ENCODE assay signal across 31 cellular contexts in the genomic region with DNA sequence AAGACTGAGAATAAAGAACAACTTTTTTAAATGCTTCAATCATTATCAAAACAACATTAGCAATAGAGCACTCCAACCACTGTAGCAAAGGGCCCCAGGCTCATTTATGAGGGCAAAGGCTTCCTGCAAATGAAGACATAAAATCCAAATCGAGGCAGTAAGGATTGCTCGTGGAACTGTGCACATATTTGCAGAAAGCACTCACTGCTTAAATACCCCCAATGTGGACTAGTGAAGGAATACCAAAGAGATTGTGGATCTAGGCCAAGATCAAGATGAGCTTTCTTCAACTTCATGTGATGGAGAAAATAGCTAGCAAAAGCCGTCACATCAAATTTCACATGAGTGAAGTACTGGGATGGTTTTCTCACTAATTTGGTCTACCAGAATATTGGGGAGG. TPM values are rescaled to one million over a fixed set of nuclear protein-coding genes. Genes with fewer than 3 reads are reported as not detected.
"Had no signal": no experiment of that assay in that cellular context is flagged by ENCODE, and none has a peak within 500 bp of the region (broad histone marks: within the 10 kb centered on the region; RNA-seq: fewer than 3 reads in every experiment).

No MANE protein-coding gene starts in this region.

- FAIRE-seq: endometrium, endothelial cell of umbilical vein, frontal cortex had no signal

- H3K4me1 ChIP-seq: colonic mucosa, esophagus muscularis mucosa, esophagus squamous epithelium, foreskin keratinocyte, gastrocnemius medialis, gastroesophageal sphincter, heart left ventricle, heart right ventricle had no signal

- H3K4me3 ChIP-seq: colonic mucosa, coronary artery, dorsolateral prefrontal cortex, esophagus muscularis mucosa, esophagus squamous epithelium, gastrocnemius medialis, gastroesophageal sphincter, heart left ventricle, heart right ventricle had no signal

- H3K27ac ChIP-seq: colonic mucosa, coronary artery, dorsolateral prefrontal cortex, epithelial cell of prostate, esophagus muscularis mucosa, esophagus squamous epithelium, foreskin keratinocyte, gastrocnemius medialis, gastroesophageal sphincter, heart left ventricle, heart right ventricle had no signal

- ATAC-seq: effector memory CD8-positive, alpha-beta T cell; esophagus mucosa; foreskin keratinocyte; gastrocnemius medialis; gastroesophageal sphincter; heart left ventricle; heart right ventricle had no signal

- H3K9me3 ChIP-seq: colonic mucosa, esophagus squamous epithelium, gastrocnemius medialis, gastroesophageal sphincter, heart left ventricle, heart right ventricle had no signal

- DNase-seq: colonic mucosa; cortex of kidney; dermis blood vessel endothelial cell; dorsolateral prefrontal cortex; effector CD4-positive, alpha-beta T cell; effector CD8-positive, alpha-beta T cell; effector memory CD4-positive, alpha-beta T cell; effector memory CD8-positive, alpha-beta T cell; endodermal cell; erythroblast; esophagus squamous epithelium; foreskin fibroblast; foreskin keratinocyte; foreskin melanocyte; gastrocnemius medialis; glutamatergic neuron; head of caudate nucleus; heart left ventricle; heart right ventricle had no signal

- H3K9me3 Mint-ChIP-seq: dendritic cell treated with granulocyte-macrophage colony-stimulating factor and Interleukin-4, amounts not matched to agents 40 ng/mL and 50 ng/mL, for 4 days had no signal

- H3K4me3 Mint-ChIP-seq: dendritic cell treated with granulocyte-macrophage colony-stimulating factor and Interleukin-4, amounts not matched to agents 40 ng/mL and 50 ng/mL, for 4 days; effector memory CD8-positive, alpha-beta T cell; endodermal cell had no signal

- H3K36me3 ChIP-seq: colonic mucosa, esophagus muscularis mucosa, esophagus squamous epithelium, gastrocnemius medialis, gastroesophageal sphincter, heart left ventricle, heart right ventricle had no signal

- H3K27me3 ChIP-seq: colonic mucosa, esophagus squamous epithelium, foreskin keratinocyte, gastrocnemius medialis, gastroesophageal sphincter had no signal

- H3K27ac Mint-ChIP-seq: dendritic cell treated with granulocyte-macrophage colony-stimulating factor and Interleukin-4, amounts not matched to agents 40 ng/mL and 50 ng/mL, for 4 days; effector memory CD8-positive, alpha-beta T cell; endodermal cell had no signal

RNA-seq across cellular contexts. Expression of a gene that starts 35.2 kb away (rescaled TPM):
- total RNA-seq: dermis blood vessel endothelial cell, dermis microvascular lymphatic vessel endothelial cell, endothelial cell of umbilical vein, fibroblast of villous mesenchyme, glomerular endothelial cell had no signal
- polyA plus RNA-seq: endothelial cell of umbilical vein had no signal
